Comparison of ENCODE assay signal across 3 cellular contexts in genomic region chr1:115060501-115060900, GRCh38.
TF ChIP-seq lines count a peak whose summit lies in the region.

No MANE protein-coding gene starts in this region.

TF ChIP-seq in SK-N-SH, 30 proteins besides CTCF, POLR2A, EP300 and RAD21 (continued from another document):
- TF ChIP-seq, protein P1, sequence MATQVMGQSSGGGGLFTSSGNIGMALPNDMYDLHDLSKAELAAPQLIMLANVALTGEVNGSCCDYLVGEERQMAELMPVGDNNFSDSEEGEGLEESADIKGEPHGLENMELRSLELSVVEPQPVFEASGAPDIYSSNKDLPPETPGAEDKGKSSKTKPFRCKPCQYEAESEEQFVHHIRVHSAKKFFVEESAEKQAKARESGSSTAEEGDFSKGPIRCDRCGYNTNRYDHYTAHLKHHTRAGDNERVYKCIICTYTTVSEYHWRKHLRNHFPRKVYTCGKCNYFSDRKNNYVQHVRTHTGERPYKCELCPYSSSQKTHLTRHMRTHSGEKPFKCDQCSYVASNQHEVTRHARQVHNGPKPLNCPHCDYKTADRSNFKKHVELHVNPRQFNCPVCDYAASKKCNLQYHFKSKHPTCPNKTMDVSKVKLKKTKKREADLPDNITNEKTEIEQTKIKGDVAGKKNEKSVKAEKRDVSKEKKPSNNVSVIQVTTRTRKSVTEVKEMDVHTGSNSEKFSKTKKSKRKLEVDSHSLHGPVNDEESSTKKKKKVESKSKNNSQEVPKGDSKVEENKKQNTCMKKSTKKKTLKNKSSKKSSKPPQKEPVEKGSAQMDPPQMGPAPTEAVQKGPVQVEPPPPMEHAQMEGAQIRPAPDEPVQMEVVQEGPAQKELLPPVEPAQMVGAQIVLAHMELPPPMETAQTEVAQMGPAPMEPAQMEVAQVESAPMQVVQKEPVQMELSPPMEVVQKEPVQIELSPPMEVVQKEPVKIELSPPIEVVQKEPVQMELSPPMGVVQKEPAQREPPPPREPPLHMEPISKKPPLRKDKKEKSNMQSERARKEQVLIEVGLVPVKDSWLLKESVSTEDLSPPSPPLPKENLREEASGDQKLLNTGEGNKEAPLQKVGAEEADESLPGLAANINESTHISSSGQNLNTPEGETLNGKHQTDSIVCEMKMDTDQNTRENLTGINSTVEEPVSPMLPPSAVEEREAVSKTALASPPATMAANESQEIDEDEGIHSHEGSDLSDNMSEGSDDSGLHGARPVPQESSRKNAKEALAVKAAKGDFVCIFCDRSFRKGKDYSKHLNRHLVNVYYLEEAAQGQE (IDR thresholded peaks at IDR 0.05; ENCODE audit: low read depth, low read length): peak; percentile 88

TF ChIP-seq in SK-N-SH treated with all-trans-retinoic acid at 6 μM for 48 hours, 23 proteins besides CTCF, POLR2A, EP300 and RAD21 (continued from another document):
- TF ChIP-seq CSRNP3 (CRISPR knock-in tag; IDR thresholded peaks at IDR 0.05) (no peak), OSR1 (CRISPR knock-in tag; IDR thresholded peaks at IDR 0.05) (no peak), TSHZ2 (CRISPR knock-in tag; IDR thresholded peaks at IDR 0.05) (no peak), ISL1 (CRISPR knock-in tag; IDR thresholded peaks at IDR 0.05) (no peak), ZNF70 (CRISPR knock-in tag; IDR thresholded peaks at IDR 0.05) (no peak), ESRRG (CRISPR knock-in tag; IDR thresholded peaks at IDR 0.05) (no peak), ZFP30 (CRISPR knock-in tag; IDR thresholded peaks at IDR 0.05) (no peak)

TF ChIP-seq in Ishikawa, 13 proteins besides CTCF, POLR2A, EP300 and RAD21 (continued from another document):
- TF ChIP-seq ZBTB7A (IDR thresholded peaks at IDR 0.05; ENCODE audit: low read depth) (no peak), CREB1 (IDR thresholded peaks at IDR 0.05; ENCODE audit: low read depth) (no peak), CEBPB (IDR thresholded peaks at IDR 0.05) (no peak), MAX (IDR thresholded peaks at IDR 0.05) (no peak)
TF ChIP-seq in Ishikawa: peak in this region for 1.
